ENCODE assay signal across 9 cellular contexts in genomic region chr1:172429324-172430127, GRCh38. TPM values are rescaled to one million over a fixed set of nuclear protein-coding genes. Genes with fewer than 3 reads are reported as not detected.
DNase-seq lines count a peak whose midpoint lies in the region; ATAC-seq lines count a peak whose summit lies in the region.
"Had no signal": no experiment of that assay in that cellular context is flagged by ENCODE, and none has a peak within 500 bp of the region (broad histone marks: within the 10 kb centered on the region; RNA-seq: fewer than 3 reads in every experiment).

No MANE protein-coding gene starts in this region.

- H3K27ac Mint-ChIP-seq in activated CD8-positive, alpha-beta memory T cell treated with anti-CD3 and anti-CD28 coated beads, Interleukin-2, amount 10 ng/mL, durations not matched to agents 7 days and 5 days: no peak overlapping the region

- H3K9me3 Mint-ChIP-seq in activated CD8-positive, alpha-beta memory T cell treated with anti-CD3 and anti-CD28 coated beads, Interleukin-2, amount 10 ng/mL, durations not matched to agents 7 days and 5 days (ENCODE audit: low read depth): no peaks in the 10 kb centered on the region

- H3K36me3 ChIP-seq in MG63: no peaks in the 10 kb centered on the region

- no peaks in the 10 kb centered on the region for H3K27me3 Mint-ChIP-seq in activated CD8-positive, alpha-beta memory T cell treated with anti-CD3 and anti-CD28 coated beads, Interleukin-2, amount 10 ng/mL, durations not matched to agents 7 days and 5 days

- H3K27me3 ChIP-seq in MG63: no peaks in the 10 kb centered on the region

- CTCF ChIA-PET in activated CD8-positive, alpha-beta memory T cell treated with anti-CD3 and anti-CD28 coated beads, Interleukin-2, amount 10 ng/mL, durations not matched to agents 7 days and 5 days (lab: Charles Lee): interaction anchor here (0.6 to 2.8 kb wide), 13 partner anchors 9 to 441 kb away, joined by 3 to 18 read pairs (median 4); partner anchors contain the start of genes C1orf105 and PIGC

- ATAC-seq in activated CD8-positive, alpha-beta memory T cell treated with anti-CD3 and anti-CD28 coated beads, Interleukin-2, amount 10 ng/mL, durations not matched to agents 7 days and 5 days: peak; percentile 78
- ATAC-seq in GM18868 (IDR thresholded peaks at IDR 0.05; ENCODE audit: unreplicated experiment): no peak

- no peaks in the 10 kb centered on the region for H3K9me3 ChIP-seq in MG63

- H3K4me3 Mint-ChIP-seq in activated CD8-positive, alpha-beta memory T cell treated with anti-CD3 and anti-CD28 coated beads, Interleukin-2, amount 10 ng/mL, durations not matched to agents 7 days and 5 days: no peak overlapping the region

- peak; percentile 55 for DNase-seq in activated CD8-positive, alpha-beta memory T cell treated with anti-CD3 and anti-CD28 coated beads, Interleukin-2, amount 10 ng/mL, durations not matched to agents 7 days and 5 days
- no peak for DNase-seq in activated CD8-positive, alpha-beta memory T cell treated with anti-CD3 and anti-CD28 coated beads for 24 hours
- peak; percentile 11 for DNase-seq in MG63
- peak; percentile 75 for DNase-seq in RPMI8226
- DNase-seq in T47D (ENCODE audit: low read depth in 1 of 2, low spot score in 1 of 2): peak; percentile 46 to 84
- DNase-seq in kidney glomerular epithelial cell (lab: John Stamatoyannopoulos, UW): peak; percentile 67
- peak; percentile 88 for DNase-seq in superior temporal gyrus (ENCODE audit: extremely low spot score)

- no peak overlapping the region for H3K4me3 ChIP-seq in MG63

- peaks cover 4% of the 10 kb centered on the region for H3K36me3 Mint-ChIP-seq in activated CD8-positive, alpha-beta memory T cell treated with anti-CD3 and anti-CD28 coated beads, Interleukin-2, amount 10 ng/mL, durations not matched to agents 7 days and 5 days

- in situ Hi-C loops in T47D (cut with HindIII; ENCODE audit: low pct_unique_long_range_greater_than_20kb, low sequenced_read_pairs): no loop called here

- peaks cover 17% of the 10 kb centered on the region for H3K4me1 Mint-ChIP-seq in activated CD8-positive, alpha-beta memory T cell treated with anti-CD3 and anti-CD28 coated beads, Interleukin-2, amount 10 ng/mL, durations not matched to agents 7 days and 5 days

RNA-seq across cellular contexts. Expression of gene C1orf105, which starts 9.0 kb away (rescaled TPM):
- total RNA-seq in activated CD8-positive, alpha-beta memory T cell treated with anti-CD3 and anti-CD28 coated beads, Interleukin-2, amount 10 ng/mL, durations not matched to agents 7 days and 5 days: not detected
- total RNA-seq in MG63 (2014; rRNA removed; shearing (Covaris generic); ENCODE audit: low replicate concordance): not detected in 2 replicates
- total RNA-seq: subcutaneous adipose tissue had no signal

RNA-seq across cellular contexts. Expression of gene PIGC, which starts 14.3 kb away (rescaled TPM):
- 10 to 100 TPM; 20.9 to 23.8 TPM for total RNA-seq in activated CD8-positive, alpha-beta memory T cell treated with anti-CD3 and anti-CD28 coated beads, Interleukin-2, amount 10 ng/mL, durations not matched to agents 7 days and 5 days
- total RNA-seq in MG63 (2014; rRNA removed; shearing (Covaris generic); ENCODE audit: low replicate concordance): 19.6 and 30.6 TPM in 2 replicates
